In genomic region chr1:43666608-43667007, GRCh38 we compare ENCODE assay signal across 19 cellular contexts. TPM values are rescaled to one million over a fixed set of nuclear protein-coding genes. Genes with fewer than 3 reads are reported as not detected.
A peak's percentile ranks its signal among the peaks of the same experiment; 100 is the strongest.
DNase-seq lines count a peak whose midpoint lies in the region; ATAC-seq and TF ChIP-seq lines count a peak whose summit lies in the region.
"Had no signal": no experiment of that assay in that cellular context is flagged by ENCODE, and none has a peak within 500 bp of the region (broad histone marks: within the 10 kb centered on the region; RNA-seq: fewer than 3 reads in every experiment).

No MANE protein-coding gene starts in this region.

- CTCF ChIA-PET in PC-3 (lab: Charles Lee), result no interaction called here

- TF ChIP-seq POLR2A in gastrocnemius medialis (IDR thresholded peaks at IDR 0.05), result no peak

- no peak overlapping the region for H3K27ac ChIP-seq in PC-3 (ENCODE audit: low read length)
- H3K27ac ChIP-seq in gastrocnemius medialis, result peak overlapping the region in 3 of 4 donors; percentile 47 to 70 (median 59)

- H3K9me3 ChIP-seq in PC-3 (ENCODE audit: low read length) (no peaks in the 10 kb centered on the region), gastrocnemius medialis (no peaks in the 10 kb centered on the region)

- POLR2A ChIA-PET in PC-3 (lab: Charles Lee; ENCODE audit: unreplicated experiment), result interaction anchor here (1.4 kb wide), 1 partner anchor 16 kb away, joined by 5 read pairs; the partner anchor contains the start of gene KDM4A

- no peak overlapping the region for H3K9ac ChIP-seq in PC-3 (ENCODE audit: low read length)

- H3K27me3 ChIP-seq in PC-3 (ENCODE audit: low read length) (no peaks in the 10 kb centered on the region), gastrocnemius medialis (no peaks in the 10 kb centered on the region)

- no peaks in the 10 kb centered on the region for H3F3A ChIP-seq in PC-3 (ENCODE audit: low read length, unreplicated experiment)

- TF ChIP-seq CTCF in PC-3 (conservative IDR thresholded peaks at IDR 0.05; ENCODE audit: low read depth, low read length), result no peak
- TF ChIP-seq CTCF in gastrocnemius medialis (IDR thresholded peaks at IDR 0.05 in 4 of 5, conservative IDR thresholded peaks at IDR 0.05 in 1 of 5), result no peak

- ATAC-seq in PC-3, result no peak; the same call in none of the 2 replicates
- peak; percentile 88 for ATAC-seq in esophagus mucosa
- peak; percentile 59 to 62 for ATAC-seq in gastrocnemius medialis
- no peak for ATAC-seq in GM21737 (IDR thresholded peaks at IDR 0.05; ENCODE audit: unreplicated experiment)
- ATAC-seq in GM21367 (IDR thresholded peaks at IDR 0.05; ENCODE audit: unreplicated experiment), result no peak
- ATAC-seq: left lobe of liver; right cardiac atrium; Right ventricle myocardium inferior; stimulated activated memory B cell treated with anti-CD40 and anti-IgM and Interleukin-4, amounts not matched to agents 10 μg/mL and 1 μg/mL and 100 μg/mL, for 72 hours had no signal

- H3K4me2 ChIP-seq in PC-3 (ENCODE audit: low read length), result no peak overlapping the region

- H2AFZ ChIP-seq in PC-3 (ENCODE audit: low read length), result no peak overlapping the region

- no peaks in the 10 kb centered on the region for H3K79me2 ChIP-seq in PC-3 (ENCODE audit: low read length)

- H3K9me2 ChIP-seq in PC-3 (replicated peaks; ENCODE audit: low read length), result no peaks in the 10 kb centered on the region

- in situ Hi-C loops in gastrocnemius medialis (cut with MboI; ENCODE audit: low sequenced_read_pairs in 4 of 4), result no loop called here

- H3K4me1 ChIP-seq in PC-3 (ENCODE audit: insufficient read depth, low read length) (peaks cover 18% of the 10 kb centered on the region), gastrocnemius medialis (peaks cover 10 to 45% of the 10 kb centered on the region in 2 donors)

- peak; percentile 96 for DNase-seq in HPDE6-E6E7 (ENCODE audit: extremely low spot score)
- DNase-seq in PC-3, result peak; percentile 8
- DNase-seq in gastrocnemius medialis, result no peak
- DNase-seq in NCI-H1930 (lab: John Stamatoyannopoulos, UW), result no peak
- DNase-seq: activated CD4-positive, alpha-beta T cell treated with anti-CD3 and anti-CD28 coated beads, Interleukin-2, amount 50 U/mL, for 1 hour; activated CD8-positive, alpha-beta memory T cell treated with anti-CD3 and anti-CD28 coated beads, Interleukin-2, amount 50 U/mL, for 48 hours; activated effector memory CD4-positive, alpha-beta T cell treated with Interleukin-2 at 50 U/mL for 16 hours; caudate nucleus; CD8-positive, alpha-beta memory T cell; GOT3; NCI-H146; right cardiac atrium; T-helper 1 cell had no signal

- H3K4me3 ChIP-seq in PC-3 (ENCODE audit: low read length) (no peak overlapping the region), gastrocnemius medialis (no peak overlapping the region)

- H3K36me3 ChIP-seq in PC-3 (ENCODE audit: low read depth, low read length) (peaks cover 74% of the 10 kb centered on the region), gastrocnemius medialis (peaks cover 5 to 98% of the 10 kb centered on the region in 2 donors)

- intact Hi-C loops in PC-3 (cut with micrococcal nuclease), result no loop called here
- intact Hi-C loops in gastrocnemius medialis (cut with DNase I; ENCODE audit: low total_unique reads), result no loop called here

- no TSS peak for BruUV-seq in PC-3 (replicated peaks; lab: Mats Ljungman, UMichigan)

- H4K20me1 ChIP-seq in PC-3 (ENCODE audit: low read length), result no peaks in the 10 kb centered on the region

RNA-seq across cellular contexts. Expression of gene KDM4A, which starts 16.7 kb away (rescaled TPM):
- total RNA-seq in PC-3 (2014; rRNA removed), result 23.2 and 27.8 TPM in 2 replicates
- total RNA-seq in esophagus mucosa, result 23.4 TPM
- total RNA-seq in gastrocnemius medialis, result 10 to 100 TPM in 3 of 4 donors, 1 to 10 TPM in 1; 8.1 to 19.9 (median 13.4) TPM

RNA-seq across cellular contexts. Expression of gene ST3GAL3, which starts 40.7 kb away (rescaled TPM):
- total RNA-seq in PC-3 (2014; rRNA removed), result 7.4 and 9.0 TPM in 2 replicates
- total RNA-seq in esophagus mucosa, result 5.5 TPM
- total RNA-seq in gastrocnemius medialis, result 10 to 100 TPM; 32.2 to 57.4 (median 38.3) TPM

Comparison
In these comparisons a context has a peak if more than half of its experiments do, and no peak if none do; other contexts are left out.
1. DNase-seq: peak in HPDE6-E6E7 (single experiment) and PC-3 (single experiment); none in gastrocnemius medialis (0 of 2) and NCI-H1930 (0 of 2).
2. ATAC-seq: peak in esophagus mucosa (single experiment) and gastrocnemius medialis (2 of 2); none in PC-3 (single experiment), GM21737 (single experiment) and GM21367 (single experiment).